Comparison of ENCODE assay signal across 13 cellular contexts in the genomic region with DNA sequence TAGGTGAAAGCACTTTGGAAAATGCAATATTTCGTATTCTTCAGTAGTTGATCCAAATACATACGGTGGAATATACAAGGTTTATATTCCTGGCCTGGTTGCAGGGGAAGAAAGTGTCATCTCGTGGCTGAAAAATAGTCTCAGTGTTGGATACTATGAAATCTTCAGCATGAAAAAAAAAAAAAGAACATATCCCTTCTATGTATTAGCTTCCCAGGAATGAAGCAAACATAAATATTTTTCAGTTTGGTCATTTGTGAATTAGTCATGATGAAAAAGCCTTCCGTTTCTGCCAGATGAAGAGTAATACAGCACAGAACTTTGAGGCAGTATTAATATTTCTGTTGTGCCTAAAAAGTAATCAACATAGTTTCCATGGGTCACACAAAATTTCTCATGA. TPM values are rescaled to one million over a fixed set of nuclear protein-coding genes. Genes with fewer than 3 reads are reported as not detected.
DNase-seq lines count a peak whose midpoint lies in the region; ATAC-seq and TF ChIP-seq lines count a peak whose summit lies in the region.
"Had no signal": no experiment of that assay in that cellular context is flagged by ENCODE, and none has a peak within 500 bp of the region (broad histone marks: within the 10 kb centered on the region; RNA-seq: fewer than 3 reads in every experiment).

No MANE protein-coding gene starts in this region.

- no peaks in the 10 kb centered on the region for H4K20me1 ChIP-seq in osteoblast (ENCODE audit: insufficient read depth, low read length)

- peaks cover 3% of the 10 kb centered on the region for H3K9me3 Mint-ChIP-seq in activated CD4-positive, alpha-beta memory T cell treated with anti-CD3 and anti-CD28 coated beads, Interleukin-2, amount 10 ng/mL, durations not matched to agents 7 days and 5 days
- H3K9me3 Mint-ChIP-seq: neural crest cell had no signal

- H3K27me3 Mint-ChIP-seq in activated CD4-positive, alpha-beta memory T cell treated with anti-CD3 and anti-CD28 coated beads, Interleukin-2, amount 10 ng/mL, durations not matched to agents 7 days and 5 days, result no peaks in the 10 kb centered on the region
- H3K27me3 Mint-ChIP-seq: activated B cell treated with CpG ODN at 0.5 μM for 24 hours had no signal

- H3K4me1 Mint-ChIP-seq in activated CD4-positive, alpha-beta memory T cell treated with anti-CD3 and anti-CD28 coated beads, Interleukin-2, amount 10 ng/mL, durations not matched to agents 7 days and 5 days, result no peaks in the 10 kb centered on the region
- H3K4me1 Mint-ChIP-seq: activated B cell treated with CpG ODN at 0.5 μM for 24 hours had no signal

- H3K9me3 ChIP-seq in osteoblast (ENCODE audit: low read depth, low read length), result no peaks in the 10 kb centered on the region
- H3K9me3 ChIP-seq: esophagus muscularis mucosa had no signal

- no peaks in the 10 kb centered on the region for H3K36me3 ChIP-seq in osteoblast (ENCODE audit: insufficient read depth, low read length)
- H3K36me3 ChIP-seq: esophagus muscularis mucosa had no signal

- peaks cover 31% of the 10 kb centered on the region for H3K4me1 ChIP-seq in osteoblast (ENCODE audit: insufficient read depth, low read length)

- CTCF ChIA-PET in activated CD4-positive, alpha-beta memory T cell treated with anti-CD3 and anti-CD28 coated beads, Interleukin-2, amount 10 ng/mL, durations not matched to agents 7 days and 5 days (lab: Charles Lee), result no interaction called here

- H3K27ac ChIP-seq in epithelial cell of prostate (peak overlapping the region; percentile 79), osteoblast (ENCODE audit: low read depth, low read length) (peak overlapping the region; percentile 91)
- H3K27ac ChIP-seq: esophagus muscularis mucosa had no signal

- H3K27ac Mint-ChIP-seq in activated CD4-positive, alpha-beta memory T cell treated with anti-CD3 and anti-CD28 coated beads, Interleukin-2, amount 10 ng/mL, durations not matched to agents 7 days and 5 days, result no peak overlapping the region
- H3K27ac Mint-ChIP-seq: activated B cell treated with CpG ODN at 0.5 μM for 24 hours had no signal

- H2AFZ ChIP-seq in osteoblast (ENCODE audit: low read length), result no peak overlapping the region

- no peaks in the 10 kb centered on the region for H3K27me3 ChIP-seq in osteoblast (ENCODE audit: insufficient read depth, low read length)
- H3K27me3 ChIP-seq: esophagus muscularis mucosa had no signal

- POLR2A ChIA-PET in activated CD4-positive, alpha-beta memory T cell treated with anti-CD3 and anti-CD28 coated beads, Interleukin-2, amount 10 ng/mL, durations not matched to agents 7 days and 5 days (lab: Charles Lee), result no interaction called here

- no peak for TF ChIP-seq CTCF in osteoblast (IDR thresholded peaks at IDR 0.05; ENCODE audit: extremely low read depth, low read depth, low read length)

- no peak for ATAC-seq in HG03039 (IDR thresholded peaks at IDR 0.05; ENCODE audit: unreplicated experiment)

- peak; percentile 88 for DNase-seq in EH (ENCODE audit: low read depth)
- peak; percentile 43 for DNase-seq in RPMI7951 (ENCODE audit: low read depth)
- peak; percentile 53 for DNase-seq in epithelial cell of prostate (ENCODE audit: low read depth, low spot score)
- DNase-seq in osteoblast (ENCODE audit: insufficient read length, low spot score, missing footprints), result peak; percentile 9
- no peak for DNase-seq in activated CD4-positive, alpha-beta memory T cell treated with anti-CD3 and anti-CD28 coated beads, Interleukin-2, amount 10 ng/mL, durations not matched to agents 7 days and 5 days
- no peak for DNase-seq in SHP77 treated with DMSO at 0.1 percent for 48 hours (lab: John Stamatoyannopoulos, UW)
- DNase-seq in stimulated activated CD8-positive, alpha-beta memory T cell treated with anti-CD3 and anti-CD28 coated beads, Interleukin-4, amount 100 ng/mL, for 48 hours, result no peak
- DNase-seq: activated B cell treated with CpG ODN at 0.5 μM for 24 hours; central memory CD4-positive, alpha-beta T cell; NCI-H524 treated with DMSO at 0.1 percent for 48 hours had no signal

- peak overlapping the region; percentile 66 for H3K4me2 ChIP-seq in osteoblast (ENCODE audit: insufficient read depth, low read length)

- no peak overlapping the region for H3K4me3 ChIP-seq in osteoblast (ENCODE audit: insufficient read depth, low read length)
- H3K4me3 ChIP-seq: esophagus muscularis mucosa had no signal

- peaks cover 8% of the 10 kb centered on the region for H3K79me2 ChIP-seq in osteoblast (ENCODE audit: insufficient read depth, low read length)

- no peaks in the 10 kb centered on the region for H3K36me3 Mint-ChIP-seq in activated CD4-positive, alpha-beta memory T cell treated with anti-CD3 and anti-CD28 coated beads, Interleukin-2, amount 10 ng/mL, durations not matched to agents 7 days and 5 days (ENCODE audit: low read depth)

- no peak overlapping the region for H3K4me3 Mint-ChIP-seq in activated CD4-positive, alpha-beta memory T cell treated with anti-CD3 and anti-CD28 coated beads, Interleukin-2, amount 10 ng/mL, durations not matched to agents 7 days and 5 days
- H3K4me3 Mint-ChIP-seq: activated B cell treated with CpG ODN at 0.5 μM for 24 hours, neural crest cell had no signal

RNA-seq across cellular contexts. Expression of gene FLRT2, which starts 36.7 kb away (rescaled TPM):
- 3.7 and 5.2 TPM in 2 replicates for total RNA-seq in RPMI7951 (2014; rRNA removed; shearing (Covaris generic))
- total RNA-seq in osteoblast, result 39.1 and 46.3 TPM in 2 replicates
- not detected for total RNA-seq in activated CD4-positive, alpha-beta memory T cell treated with anti-CD3 and anti-CD28 coated beads, Interleukin-2, amount 10 ng/mL, durations not matched to agents 7 days and 5 days
- total RNA-seq: activated B cell treated with CpG ODN at 0.5 μM for 24 hours had no signal

Comparison
In these comparisons a context has a peak if more than half of its experiments do, and no peak if none do; other contexts are left out.
1. DNase-seq: peak in EH (single experiment), RPMI7951 (single experiment), epithelial cell of prostate (single experiment) and osteoblast (single experiment); none in activated CD4-positive, alpha-beta memory T cell treated with anti-CD3 and anti-CD28 coated beads, Interleukin-2, amount 10 ng/mL, durations not matched to agents 7 days and 5 days (single experiment), SHP77 treated with DMSO at 0.1 percent for 48 hours (single experiment) and stimulated activated CD8-positive, alpha-beta memory T cell treated with anti-CD3 and anti-CD28 coated beads, Interleukin-4, amount 100 ng/mL, for 48 hours (single experiment).